Comparison of ENCODE assay signal across 20 cellular contexts in genomic region chr2:127071901-127072328, GRCh38. TPM values are rescaled to one million over a fixed set of nuclear protein-coding genes. Genes with fewer than 3 reads are reported as not detected.
DNase-seq lines count a peak whose midpoint lies in the region; ATAC-seq and TF ChIP-seq lines count a peak whose summit lies in the region.
"Had no signal": no experiment of that assay in that cellular context is flagged by ENCODE, and none has a peak within 500 bp of the region (broad histone marks: within the 10 kb centered on the region; RNA-seq: fewer than 3 reads in every experiment).

No MANE protein-coding gene starts in this region.

- H3K9ac ChIP-seq in neuronal stem cell (ENCODE audit: low read depth, low read length, poor library complexity) = no peak overlapping the region
- H3K9ac ChIP-seq: SK-N-SH had no signal

- H3K4me3 ChIP-seq in neuronal stem cell (ENCODE audit: low read length in 2 of 2) = no peak overlapping the region
- no peak overlapping the region for H3K4me3 ChIP-seq in vagina
- H3K4me3 ChIP-seq: lower lobe of right lung, pancreas, uterus had no signal

- H3K27me3 ChIP-seq in neuronal stem cell (ENCODE audit: control insufficient read depth in 3 of 3, insufficient read depth in 3 of 3, low read depth in 1 of 3, low read length in 3 of 3) (no peaks in the 10 kb centered on the region), vagina (no peaks in the 10 kb centered on the region)
- H3K27me3 ChIP-seq: pancreas, uterus had no signal

- H3K4me3 Mint-ChIP-seq in natural killer cell = no peak overlapping the region
- H3K4me3 Mint-ChIP-seq in natural killer cell treated with Interleukin-12 subunit alpha and Interleukin-12 subunit beta and Interleukin-15 and Interleukin-18, amount 100 ng/mL, for 72 hours = no peak overlapping the region

- WGBS in neuronal stem cell (ENCODE audit: extremely low coverage in 2 of 2, insufficient read length in 2 of 2, insufficient replicate concordance in 1 of 2), 2 donors = no CpG with 5 or more reads among the region's 9 CpGs

- DNase-seq in natural killer cell (no peak), neuronal stem cell (ENCODE audit: low spot score) (no peak), vagina (ENCODE audit: extremely low spot score in 2 of 2) (no peak), NCI-H2107 (lab: John Stamatoyannopoulos, UW) (no peak)
- DNase-seq in natural killer cell treated with Interleukin-12 subunit alpha and Interleukin-12 subunit beta and Interleukin-15 and Interleukin-18, amount 100 ng/mL, for 72 hours (ENCODE audit: low spot score) = no peak
- DNase-seq in activated effector memory CD4-positive, alpha-beta T cell treated with Interleukin-2 at 50 U/mL for 16 hours = no peak
- DNase-seq: activated CD8-positive, alpha-beta memory T cell treated with anti-CD3 and anti-CD28 coated beads, Interleukin-2, amount 50 U/mL, for 48 hours; C1 segment of cervical spinal cord; cerebellar nuclear complex; HCEC 1CT; lower lobe of right lung; NCI-H1694 treated with DMSO at 0.1 percent for 48 hours; NCI-H748 treated with DMSO at 0.1 percent for 48 hours; pancreas; RPMI8226; SK-N-SH; uterus had no signal

- peak overlapping the region; percentile 63 for H2AK5ac ChIP-seq in neuronal stem cell (ENCODE audit: low read depth, low read length)

- no peaks in the 10 kb centered on the region for H3K36me3 Mint-ChIP-seq in natural killer cell
- H3K36me3 Mint-ChIP-seq in natural killer cell treated with Interleukin-12 subunit alpha and Interleukin-12 subunit beta and Interleukin-15 and Interleukin-18, amount 100 ng/mL, for 72 hours = no peaks in the 10 kb centered on the region

- H4K91ac ChIP-seq in neuronal stem cell (ENCODE audit: low read depth, low read length, poor library complexity) = no peak overlapping the region

- H3K4me1 Mint-ChIP-seq in natural killer cell = peaks cover 44 to 64% of the 10 kb centered on the region in 2 donors
- H3K4me1 Mint-ChIP-seq in natural killer cell treated with Interleukin-12 subunit alpha and Interleukin-12 subunit beta and Interleukin-15 and Interleukin-18, amount 100 ng/mL, for 72 hours (ENCODE audit: low read depth in 2 of 2) = peaks cover 21 to 42% of the 10 kb centered on the region in 2 donors

- peaks cover 6 to 7% of the 10 kb centered on the region in 2 donors for H3K4me1 ChIP-seq in neuronal stem cell (ENCODE audit: control insufficient read depth in 2 of 2, insufficient read depth in 1 of 2, low read depth in 1 of 2, low read length in 2 of 2)
- peaks cover 52% of the 10 kb centered on the region for H3K4me1 ChIP-seq in vagina
- H3K4me1 ChIP-seq: pancreas had no signal

- H3K18ac ChIP-seq in neuronal stem cell (ENCODE audit: low read length) = peak overlapping the region; percentile 17

- H3K27ac Mint-ChIP-seq in natural killer cell = peak overlapping the region; percentile 57 to 62
- H3K27ac Mint-ChIP-seq in natural killer cell treated with Interleukin-12 subunit alpha and Interleukin-12 subunit beta and Interleukin-15 and Interleukin-18, amount 100 ng/mL, for 72 hours = peak overlapping the region in 1 of 2 donors; percentile 54

- no peak overlapping the region for H2BK12ac ChIP-seq in neuronal stem cell (ENCODE audit: low read length)

- H3K4me2 ChIP-seq in neuronal stem cell (ENCODE audit: insufficient read depth, low read length, poor library complexity, severe bottlenecking) = no peak overlapping the region
- H3K4me2 ChIP-seq: SK-N-SH had no signal

- ATAC-seq in natural killer cell = no peak
- no peak for ATAC-seq in natural killer cell treated with Interleukin-12 subunit alpha and Interleukin-12 subunit beta and Interleukin-15 and Interleukin-18, amount 100 ng/mL, for 72 hours
- ATAC-seq in GM18858 (IDR thresholded peaks at IDR 0.05; ENCODE audit: unreplicated experiment) = no peak
- ATAC-seq: lower lobe of right lung, pancreas, sciatic nerve had no signal

- H3K4ac ChIP-seq in neuronal stem cell (ENCODE audit: low read length) = peak overlapping the region; percentile 84

- no peak overlapping the region for H2BK15ac ChIP-seq in neuronal stem cell (ENCODE audit: low read length)

- TF ChIP-seq POLR2A in vagina (IDR thresholded peaks at IDR 0.05) = no peak

- no peaks in the 10 kb centered on the region for H3K9me3 Mint-ChIP-seq in natural killer cell
- no peaks in the 10 kb centered on the region for H3K9me3 Mint-ChIP-seq in natural killer cell treated with Interleukin-12 subunit alpha and Interleukin-12 subunit beta and Interleukin-15 and Interleukin-18, amount 100 ng/mL, for 72 hours

- H3K14ac ChIP-seq in neuronal stem cell (ENCODE audit: low read length) = peak overlapping the region; percentile 82

- no peak overlapping the region for H2AFZ ChIP-seq in neuronal stem cell (ENCODE audit: low read length)

- no peaks in the 10 kb centered on the region for H3K9me3 ChIP-seq in neuronal stem cell (replicated peaks in 1 of 2; ENCODE audit: control insufficient read depth in 2 of 2, insufficient read depth in 1 of 2, low read depth in 1 of 2, low read length in 2 of 2)
- H3K9me3 ChIP-seq in vagina = no peaks in the 10 kb centered on the region
- H3K9me3 ChIP-seq: lower lobe of right lung, pancreas, SK-N-SH, uterus had no signal

- H3K36me3 ChIP-seq in neuronal stem cell (replicated peaks in 1 of 2; ENCODE audit: control insufficient read depth in 2 of 2, insufficient read depth in 2 of 2, low read length in 2 of 2) (peaks cover 7 to 12% of the 10 kb centered on the region in 2 donors), vagina (no peaks in the 10 kb centered on the region)
- H3K36me3 ChIP-seq: pancreas, uterus had no signal

- no peak overlapping the region for H4K8ac ChIP-seq in neuronal stem cell (ENCODE audit: low read depth, low read length)

- no peak overlapping the region for H2BK120ac ChIP-seq in neuronal stem cell (ENCODE audit: low read depth, low read length)

- peaks cover 4% of the 10 kb centered on the region for H3K79me1 ChIP-seq in neuronal stem cell (ENCODE audit: low read depth, low read length)

- H3K27me3 Mint-ChIP-seq in natural killer cell (ENCODE audit: low read depth in 2 of 2) = no peaks in the 10 kb centered on the region
- no peaks in the 10 kb centered on the region for H3K27me3 Mint-ChIP-seq in natural killer cell treated with Interleukin-12 subunit alpha and Interleukin-12 subunit beta and Interleukin-15 and Interleukin-18, amount 100 ng/mL, for 72 hours

- TF ChIP-seq CTCF in natural killer cell (IDR thresholded peaks at IDR 0.05) (no peak), vagina (IDR thresholded peaks at IDR 0.05) (no peak)

- H3K27ac ChIP-seq in cingulate gyrus (ENCODE audit: low read depth, low read length) (peak overlapping the region; percentile 98), neuronal stem cell (replicated peaks; ENCODE audit: low read length) (no peak overlapping the region), vagina (peak overlapping the region; percentile 60)
- H3K27ac ChIP-seq: lower lobe of right lung, pancreas had no signal

- intact Hi-C loops in natural killer cell (cut with micrococcal nuclease) = no loop called here
- intact Hi-C loops in vagina (cut with DNase I) = no loop called here

- peak overlapping the region; percentile 53 for H2BK5ac ChIP-seq in neuronal stem cell (ENCODE audit: low read length)

- H3K23ac ChIP-seq in neuronal stem cell (ENCODE audit: low read depth, low read length, poor library complexity) = peak overlapping the region; percentile 25

RNA-seq across cellular contexts. Expression of gene BIN1, which starts 35.0 kb away (rescaled TPM):
- total RNA-seq in natural killer cell = 100 to 1,000 TPM in 2 of 3 donors, 10 to 100 TPM in 1; 73.5 to 131 (median 107) TPM
- total RNA-seq in natural killer cell treated with Interleukin-12 subunit alpha and Interleukin-12 subunit beta and Interleukin-15 and Interleukin-18, amount 100 ng/mL, for 72 hours = 10 to 100 TPM; 18.0 to 35.9 TPM
- 58.5 TPM for polyA plus RNA-seq in neuronal stem cell (2013, experiment 1 of 2)
- polyA plus RNA-seq in neuronal stem cell (2013, experiment 2 of 2) = 59.1 TPM
- 60.9 TPM for total RNA-seq in vagina
